3 cellular contexts compared by ENCODE assay signal in the genomic region with DNA sequence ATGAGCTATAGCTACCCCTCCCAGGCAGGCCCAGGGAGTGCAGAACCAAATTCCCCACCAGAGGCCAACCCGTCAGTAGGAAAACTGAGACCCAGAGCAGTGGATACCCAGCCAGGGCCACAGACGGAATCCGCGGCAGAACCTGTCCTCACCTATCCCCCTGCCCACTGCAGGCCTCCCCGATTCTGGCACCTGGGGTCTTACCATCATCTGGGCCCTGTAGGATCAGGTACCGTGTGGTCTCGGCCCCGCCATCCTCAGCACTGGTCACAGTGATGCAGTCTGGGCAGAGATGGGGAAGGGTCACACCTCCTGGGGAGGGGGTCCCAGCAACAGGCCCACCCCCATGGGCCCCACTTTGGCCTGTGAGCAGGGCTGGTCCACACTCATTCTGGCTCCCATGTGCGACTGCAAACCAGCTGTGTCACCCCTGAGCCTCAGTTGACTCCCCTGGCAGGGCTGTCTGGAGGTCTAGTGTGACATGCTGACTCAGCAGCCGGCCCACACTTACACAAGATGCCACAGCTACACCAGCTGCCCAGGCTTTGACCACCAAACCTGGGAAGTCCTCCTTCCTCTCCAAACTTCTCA.
TF ChIP-seq lines count a peak whose summit lies in the region.

No MANE protein-coding gene starts in this region.

TF ChIP-seq in SK-N-SH, 30 proteins besides CTCF, POLR2A, EP300 and RAD21:
- TF ChIP-seq RFX5 (IDR thresholded peaks at IDR 0.05; ENCODE audit: low read length) = no peak
- TF ChIP-seq EZH2phosphoT487 (IDR thresholded peaks at IDR 0.05; ENCODE audit: borderline replicate concordance, low read depth) = no peak
- TF ChIP-seq FOXM1 (IDR thresholded peaks at IDR 0.05; ENCODE audit: low read depth) = no peak
- no peak for TF ChIP-seq ZBTB33 (IDR thresholded peaks at IDR 0.05; ENCODE audit: borderline replicate concordance, low read depth)
- TF ChIP-seq FOSL2 (IDR thresholded peaks at IDR 0.05; ENCODE audit: borderline replicate concordance, low read depth) = no peak
- TF ChIP-seq NFIC (IDR thresholded peaks at IDR 0.05; ENCODE audit: borderline replicate concordance) = no peak
- TF ChIP-seq NRF1 (IDR thresholded peaks at IDR 0.05; ENCODE audit: low read depth, low read length) = no peak

TF ChIP-seq in SK-N-SH treated with all-trans-retinoic acid at 6 μM for 48 hours, 23 proteins besides CTCF, POLR2A, EP300 and RAD21:
- TF ChIP-seq TOX (CRISPR knock-in tag; IDR thresholded peaks at IDR 0.05; ENCODE audit: borderline replicate concordance) = no peak
- TF ChIP-seq, protein P1, sequence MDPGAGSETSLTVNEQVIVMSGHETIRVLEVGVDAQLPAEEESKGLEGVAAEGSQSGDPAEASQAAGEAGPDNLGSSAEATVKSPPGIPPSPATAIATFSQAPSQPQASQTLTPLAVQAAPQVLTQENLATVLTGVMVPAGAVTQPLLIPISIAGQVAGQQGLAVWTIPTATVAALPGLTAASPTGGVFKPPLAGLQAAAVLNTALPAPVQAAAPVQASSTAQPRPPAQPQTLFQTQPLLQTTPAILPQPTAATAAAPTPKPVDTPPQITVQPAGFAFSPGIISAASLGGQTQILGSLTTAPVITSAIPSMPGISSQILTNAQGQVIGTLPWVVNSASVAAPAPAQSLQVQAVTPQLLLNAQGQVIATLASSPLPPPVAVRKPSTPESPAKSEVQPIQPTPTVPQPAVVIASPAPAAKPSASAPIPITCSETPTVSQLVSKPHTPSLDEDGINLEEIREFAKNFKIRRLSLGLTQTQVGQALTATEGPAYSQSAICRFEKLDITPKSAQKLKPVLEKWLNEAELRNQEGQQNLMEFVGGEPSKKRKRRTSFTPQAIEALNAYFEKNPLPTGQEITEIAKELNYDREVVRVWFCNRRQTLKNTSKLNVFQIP (CRISPR knock-in tag; IDR thresholded peaks at IDR 0.05; ENCODE audit: borderline replicate concordance, low read depth) = no peak

TF ChIP-seq in HepG2, 621 proteins besides CTCF, POLR2A, EP300 and RAD21:
- TF ChIP-seq MAFF (IDR thresholded peaks at IDR 0.05; ENCODE audit: low read depth, low read length) (peak; percentile 93), SMAD3 (CRISPR knock-in tag; IDR thresholded peaks at IDR 0.05) (no peak), MAFG (CRISPR knock-in tag; IDR thresholded peaks at IDR 0.05) (peak; percentile 27; the same call in 1 of the 2 replicates), ZNF768 (CRISPR knock-in tag; IDR thresholded peaks at IDR 0.05) (0 out of 2 replicates have a peak, but pooled peaks have one; percentile 4), MAFK (conservative IDR thresholded peaks at IDR 0.05 in 1 of 2, IDR thresholded peaks at IDR 0.05 in 1 of 2; ENCODE audit: low read length in 2 of 2) (peak; percentile 97 to 98), BHLHE40 (IDR thresholded peaks at IDR 0.05; ENCODE audit: low read length) (0 out of 2 replicates have a peak, but pooled peaks have one; percentile 1), THRA (CRISPR knock-in tag; IDR thresholded peaks at IDR 0.05; ENCODE audit: borderline replicate concordance) (no peak), TFAP4 (IDR thresholded peaks at IDR 0.05; ENCODE audit: borderline replicate concordance, low read depth) (no peak), ZFYVE20 (CRISPR knock-in tag; IDR thresholded peaks at IDR 0.05; ENCODE audit: borderline replicate concordance, low read depth) (0 out of 2 replicates have a peak, but pooled peaks have one; percentile 41), THAP9 (CRISPR knock-in tag; IDR thresholded peaks at IDR 0.05; ENCODE audit: borderline replicate concordance) (no peak), AGO2 (optimal IDR thresholded peaks at IDR 0.05; ENCODE audit: low read depth, low read length) (peak; percentile 63)
- TF ChIP-seq, protein P2, sequence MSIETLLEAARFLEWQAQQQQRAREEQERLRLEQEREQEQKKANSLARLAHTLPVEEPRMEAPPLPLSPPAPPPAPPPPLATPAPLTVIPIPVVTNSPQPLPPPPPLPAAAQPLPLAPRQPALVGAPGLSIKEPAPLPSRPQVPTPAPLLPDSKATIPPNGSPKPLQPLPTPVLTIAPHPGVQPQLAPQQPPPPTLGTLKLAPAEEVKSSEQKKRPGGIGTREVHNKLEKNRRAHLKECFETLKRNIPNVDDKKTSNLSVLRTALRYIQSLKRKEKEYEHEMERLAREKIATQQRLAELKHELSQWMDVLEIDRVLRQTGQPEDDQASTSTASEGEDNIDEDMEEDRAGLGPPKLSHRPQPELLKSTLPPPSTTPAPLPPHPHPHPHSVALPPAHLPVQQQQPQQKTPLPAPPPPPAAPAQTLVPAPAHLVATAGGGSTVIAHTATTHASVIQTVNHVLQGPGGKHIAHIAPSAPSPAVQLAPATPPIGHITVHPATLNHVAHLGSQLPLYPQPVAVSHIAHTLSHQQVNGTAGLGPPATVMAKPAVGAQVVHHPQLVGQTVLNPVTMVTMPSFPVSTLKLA (IDR thresholded peaks at IDR 0.05) = no peak
- TF ChIP-seq, protein P3, sequence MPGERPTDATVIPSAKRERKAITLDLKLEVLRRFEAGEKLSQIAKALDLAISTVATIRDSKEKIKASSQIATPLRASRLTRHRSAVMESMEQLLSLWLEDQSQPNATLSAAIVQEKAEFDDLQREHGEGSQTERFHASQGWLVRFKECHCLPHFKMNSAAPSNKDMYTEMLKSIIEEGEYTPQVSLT (CRISPR knock-in tag; IDR thresholded peaks at IDR 0.05; ENCODE audit: borderline replicate concordance, low read depth) = no peak
- TF ChIP-seq, protein P4, sequence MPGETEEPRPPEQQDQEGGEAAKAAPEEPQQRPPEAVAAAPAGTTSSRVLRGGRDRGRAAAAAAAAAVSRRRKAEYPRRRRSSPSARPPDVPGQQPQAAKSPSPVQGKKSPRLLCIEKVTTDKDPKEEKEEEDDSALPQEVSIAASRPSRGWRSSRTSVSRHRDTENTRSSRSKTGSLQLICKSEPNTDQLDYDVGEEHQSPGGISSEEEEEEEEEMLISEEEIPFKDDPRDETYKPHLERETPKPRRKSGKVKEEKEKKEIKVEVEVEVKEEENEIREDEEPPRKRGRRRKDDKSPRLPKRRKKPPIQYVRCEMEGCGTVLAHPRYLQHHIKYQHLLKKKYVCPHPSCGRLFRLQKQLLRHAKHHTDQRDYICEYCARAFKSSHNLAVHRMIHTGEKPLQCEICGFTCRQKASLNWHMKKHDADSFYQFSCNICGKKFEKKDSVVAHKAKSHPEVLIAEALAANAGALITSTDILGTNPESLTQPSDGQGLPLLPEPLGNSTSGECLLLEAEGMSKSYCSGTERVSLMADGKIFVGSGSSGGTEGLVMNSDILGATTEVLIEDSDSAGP (CRISPR knock-in tag; IDR thresholded peaks at IDR 0.05; ENCODE audit: borderline replicate concordance) = 0 out of 2 replicates have a peak, but pooled peaks have one; percentile 22
TF ChIP-seq in HepG2: peak in this region for 8.
